ENCODE assay signal across 30 cellular contexts in genomic region chr11:72947229-72947628, GRCh38.
"Had no signal": no experiment of that assay in that cellular context is flagged by ENCODE, and none has a peak within 500 bp of the region (broad histone marks: within the 10 kb centered on the region; RNA-seq: fewer than 3 reads in every experiment).

No MANE protein-coding gene starts in this region.

- H3K9me3 Mint-ChIP-seq: activated CD4-positive, alpha-beta memory T cell treated with anti-CD3 and anti-CD28 coated beads, Interleukin-2, amount 10 ng/mL, durations not matched to agents 7 days and 5 days; activated naive CD4-positive, alpha-beta T cell treated with anti-CD3 and anti-CD28 coated beads for 36 hours; activated T-helper 17 cell treated with anti-CD3 and anti-CD28 coated beads, Interleukin-2, amount 50 U/mL, for 72 hours; T-cell had no signal

- DNase-seq: activated CD4-positive, alpha-beta memory T cell treated with anti-CD3 and anti-CD28 coated beads, Interleukin-2, amount 10 ng/mL, durations not matched to agents 7 days and 5 days; activated CD4-positive, alpha-beta T cell treated with anti-CD3 and anti-CD28 coated beads, Interleukin-2, amount 50 U/mL, for 1 hour; activated CD4-positive, CD25-positive, alpha-beta regulatory T cell; activated gamma-delta T cell; activated naive CD4-positive, alpha-beta T cell treated with anti-CD3 and anti-CD28 coated beads for 36 hours; activated T-cell treated with anti-CD3 and anti-CD28 coated beads for 4 hours; activated T-cell treated with anti-CD3 and anti-CD28 coated beads, Interleukin-2, amount 50 U/mL, for 48 hours; amygdala; brain microvascular endothelial cell; MG63; MV-4-11; NCI-H1092 treated with DMSO at 0.1 percent for 48 hours; NCI-H1436; NCI-H1694 treated with DMSO at 0.1 percent for 48 hours; NCI-H2029 treated with DMSO at 0.1 percent for 48 hours; NCI-H345; NCI-H510A; NCI-H69; NK-92 treated with Interleukin-12 subunit alpha and Interleukin-12 subunit beta, amount 100 ng/mL, for 24 hours; OCI-M1; RPMI8226; T-cell; T-helper 2 cell; T1000 had no signal

- ATAC-seq: activated T-helper 17 cell treated with anti-CD3 and anti-CD28 coated beads, Interleukin-2, amount 50 U/mL, for 72 hours; Panc1; Right ventricle myocardium inferior; T-cell had no signal

- H3K27ac ChIP-seq: brain microvascular endothelial cell, cardiac muscle cell, SK-N-MC had no signal

- H3K4me3 Mint-ChIP-seq: activated CD4-positive, alpha-beta memory T cell treated with anti-CD3 and anti-CD28 coated beads, Interleukin-2, amount 10 ng/mL, durations not matched to agents 7 days and 5 days; activated naive CD4-positive, alpha-beta T cell treated with anti-CD3 and anti-CD28 coated beads for 36 hours; activated naive CD8-positive, alpha-beta T cell; activated T-helper 17 cell treated with anti-CD3 and anti-CD28 coated beads, Interleukin-2, amount 50 U/mL, for 72 hours; T-cell had no signal

- H3K27ac Mint-ChIP-seq: activated CD4-positive, alpha-beta memory T cell treated with anti-CD3 and anti-CD28 coated beads, Interleukin-2, amount 10 ng/mL, durations not matched to agents 7 days and 5 days; activated naive CD4-positive, alpha-beta T cell treated with anti-CD3 and anti-CD28 coated beads for 36 hours; activated naive CD8-positive, alpha-beta T cell; activated T-helper 17 cell treated with anti-CD3 and anti-CD28 coated beads, Interleukin-2, amount 50 U/mL, for 72 hours; T-cell had no signal

- H3K4me3 ChIP-seq: cardiac muscle cell, MG63, SK-N-MC had no signal

- H3K27me3 Mint-ChIP-seq: activated CD4-positive, alpha-beta memory T cell treated with anti-CD3 and anti-CD28 coated beads, Interleukin-2, amount 10 ng/mL, durations not matched to agents 7 days and 5 days; activated naive CD8-positive, alpha-beta T cell; activated T-helper 17 cell treated with anti-CD3 and anti-CD28 coated beads, Interleukin-2, amount 50 U/mL, for 72 hours; T-cell had no signal

- H3K27me3 ChIP-seq: brain microvascular endothelial cell, cardiac muscle cell, MG63 had no signal

- H3K4me1 Mint-ChIP-seq: activated CD4-positive, alpha-beta memory T cell treated with anti-CD3 and anti-CD28 coated beads, Interleukin-2, amount 10 ng/mL, durations not matched to agents 7 days and 5 days; activated T-helper 17 cell treated with anti-CD3 and anti-CD28 coated beads, Interleukin-2, amount 50 U/mL, for 72 hours had no signal
